Comparison of ENCODE assay signal across 1 cellular context in the genomic region with DNA sequence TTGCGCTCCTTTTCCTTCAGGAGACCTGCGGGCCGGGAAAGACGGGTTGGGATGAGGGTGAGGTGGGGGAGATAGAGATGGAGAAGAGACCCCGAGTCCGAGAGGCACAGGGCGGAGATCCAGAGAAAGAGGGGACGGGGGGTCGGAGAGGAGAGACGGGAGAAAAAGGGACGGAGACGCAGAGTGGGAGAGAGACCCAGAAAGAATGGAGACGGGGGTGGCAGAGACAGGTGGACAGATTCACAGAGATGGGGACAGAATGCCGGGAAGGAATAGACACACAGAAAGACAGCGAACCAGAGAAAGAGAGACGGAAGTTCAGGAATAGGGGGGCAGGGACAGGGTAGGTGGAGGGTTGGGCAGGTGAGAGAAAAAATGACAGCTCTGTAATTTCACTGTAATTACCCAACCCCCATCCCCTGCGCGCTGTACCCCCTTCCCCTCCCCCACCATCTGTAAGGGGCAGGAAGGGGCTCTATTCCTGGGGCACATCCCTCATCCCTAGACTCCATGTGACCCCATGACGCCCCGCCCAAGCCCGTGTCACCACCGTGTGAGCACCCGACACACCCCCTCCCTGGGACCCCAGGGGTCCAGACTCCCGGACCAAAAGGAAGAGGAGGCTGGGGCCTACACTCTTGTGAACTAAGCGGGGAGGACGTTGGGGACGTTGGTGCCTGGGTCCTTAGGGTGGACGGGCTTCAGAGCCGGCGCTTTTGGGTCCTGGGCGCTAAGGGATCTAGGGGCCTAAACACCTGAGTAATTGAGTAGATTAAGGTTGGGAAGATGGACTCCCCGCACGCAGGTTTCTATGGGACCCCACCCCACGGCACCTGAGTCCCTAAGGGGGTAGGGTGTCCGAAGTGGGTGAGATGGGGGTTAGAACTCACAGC.
TF ChIP-seq lines count a peak whose summit lies in the region.

No MANE protein-coding gene starts in this region.

TF ChIP-seq in GM23338, 12 proteins besides CTCF, POLR2A, EP300 and RAD21:
- TF ChIP-seq CREB1 (CRISPR knock-in tag; IDR thresholded peaks at IDR 0.05; ENCODE audit: low read depth) (no peak), POLR2AphosphoS5 (IDR thresholded peaks at IDR 0.05; ENCODE audit: low read depth) (no peak), EZH2phosphoT487 (IDR thresholded peaks at IDR 0.05; ENCODE audit: unreplicated experiment) (no peak), ZNF331 (CRISPR knock-in tag; IDR thresholded peaks at IDR 0.05; ENCODE audit: low read depth) (no peak)
